ENCODE assay signal across 17 cellular contexts in genomic region chr3:180416111-180416541, GRCh38.
DNase-seq lines count a peak whose midpoint lies in the region; ATAC-seq and TF ChIP-seq lines count a peak whose summit lies in the region.
"Had no signal": no experiment of that assay in that cellular context is flagged by ENCODE, and none has a peak within 500 bp of the region (broad histone marks: within the 10 kb centered on the region; RNA-seq: fewer than 3 reads in every experiment).

No MANE protein-coding gene starts in this region.

- no peak for DNase-seq in GM23248
- DNase-seq in PC-9: peak in 1 of 2 experiments; percentile 39
- no peak for DNase-seq in epithelial cell of prostate (ENCODE audit: low read depth, low spot score)
- DNase-seq in osteoblast (ENCODE audit: insufficient read length, low spot score, missing footprints): no peak
- DNase-seq in neural progenitor cell (ENCODE audit: low spot score): no peak
- no peak for DNase-seq in NOMO-1 (lab: John Stamatoyannopoulos, UW; ENCODE audit: unreplicated experiment in 2 of 2)
- no peak for DNase-seq in NCI-H146 treated with DMSO at 0.1 percent for 48 hours (lab: John Stamatoyannopoulos, UW; ENCODE audit: unreplicated experiment)
- DNase-seq: activated CD4-positive, alpha-beta memory T cell treated with anti-CD3 and anti-CD28 coated beads for 36 hours; dermis blood vessel endothelial cell; DMS79; H9; NCI-H2227 treated with DMSO at 0.1 percent for 48 hours; stimulated activated naive CD4-positive, alpha-beta T cell had no signal

- intact Hi-C loops in PC-9 (cut with micrococcal nuclease; ENCODE audit: unreplicated experiment): loop anchor here (10.0 kb wide), 1 partner anchor 591 kb away; no protein-coding TSS in a partner anchor

- H3K4me1 ChIP-seq in GM23248 (ENCODE audit: insufficient read depth): peaks cover 6% of the 10 kb centered on the region; the same call in 1 of the 2 replicates
- H3K4me1 ChIP-seq in PC-9 (replicated peaks; ENCODE audit: insufficient read depth): 0 out of 2 replicates have a peak, but pooled peaks cover 10% of the 10 kb centered on the region
- H3K4me1 ChIP-seq in osteoblast (ENCODE audit: insufficient read depth, low read length): peaks cover 9% of the 10 kb centered on the region
- peaks cover 15% of the 10 kb centered on the region for H3K4me1 ChIP-seq in neural progenitor cell
- H3K4me1 ChIP-seq: BLaER1, SJSA1 had no signal

- H3K9me3 ChIP-seq in GM23248 (ENCODE audit: low read depth) (no peaks in the 10 kb centered on the region), PC-9 (ENCODE audit: insufficient read depth, low read depth) (peaks cover 9% of the 10 kb centered on the region; the same call in 1 of the 2 replicates), osteoblast (ENCODE audit: low read depth, low read length) (no peaks in the 10 kb centered on the region), neural progenitor cell (ENCODE audit: low read depth) (no peaks in the 10 kb centered on the region)
- H3K9me3 ChIP-seq: BLaER1, SJSA1 had no signal

- 20 to 23% methylated on average over 2 of the region's 2 CpGs for WGBS in GM23248 (ENCODE audit: low coverage in 1 of 2, low lambda C conversion rate in 2 of 2, missing lambda C conversion rate in 2 of 2), 2 experiments

- peaks cover 19% of the 10 kb centered on the region for H3K4me1 Mint-ChIP-seq in neural progenitor cell
- H3K4me1 Mint-ChIP-seq: activated T-helper 17 cell treated with anti-CD3 and anti-CD28 coated beads, Interleukin-2, amount 50 U/mL, for 72 hours had no signal

- H4K20me1 ChIP-seq in GM23248 (ENCODE audit: insufficient read depth) (no peaks in the 10 kb centered on the region), PC-9 (ENCODE audit: insufficient read depth) (no peaks in the 10 kb centered on the region), osteoblast (ENCODE audit: insufficient read depth, low read length) (no peaks in the 10 kb centered on the region), neural progenitor cell (ENCODE audit: low read depth) (no peaks in the 10 kb centered on the region)
- H4K20me1 ChIP-seq: BLaER1 had no signal

- no TSS peak for BruUV-seq in PC-9 (replicated peaks; lab: Mats Ljungman, UMichigan)

- POLR2A ChIA-PET in PC-9 (lab: Charles Lee; ENCODE audit: unreplicated experiment): no interaction called here

- H3K4me3 ChIP-seq in GM23248 (no peak overlapping the region), PC-9 (no peak overlapping the region), osteoblast (ENCODE audit: insufficient read depth, low read length) (no peak overlapping the region), neural progenitor cell (no peak overlapping the region)
- H3K4me3 ChIP-seq: BLaER1, SJSA1 had no signal

- no peaks in the 10 kb centered on the region for H3K9me2 ChIP-seq in GM23248 (ENCODE audit: insufficient read depth)
- no peaks in the 10 kb centered on the region for H3K9me2 ChIP-seq in PC-9 (ENCODE audit: insufficient read depth)

- peaks cover 2% of the 10 kb centered on the region for H3K27me3 Mint-ChIP-seq in neural progenitor cell (ENCODE audit: insufficient read depth, low read depth)
- H3K27me3 Mint-ChIP-seq: activated CD4-positive, alpha-beta memory T cell treated with anti-CD3 and anti-CD28 coated beads for 36 hours had no signal

- H2AFZ ChIP-seq in GM23248 (0 out of 2 replicates have a peak overlapping the region, but pooled peaks have one; percentile 2), PC-9 (peak overlapping the region; percentile 25; the same call in 1 of the 2 replicates), osteoblast (ENCODE audit: low read length) (peak overlapping the region; percentile 47), neural progenitor cell (replicated peaks) (no peak overlapping the region)

- no peak overlapping the region for H3K27ac ChIP-seq in GM23248
- H3K27ac ChIP-seq in PC-9: no peak overlapping the region
- H3K27ac ChIP-seq in epithelial cell of prostate: peak overlapping the region; percentile 82
- no peak overlapping the region for H3K27ac ChIP-seq in osteoblast (ENCODE audit: low read depth, low read length)
- no peak overlapping the region for H3K27ac ChIP-seq in neural progenitor cell
- H3K27ac ChIP-seq: BLaER1, SJSA1 had no signal

- H3F3A ChIP-seq in GM23248 (ENCODE audit: insufficient read depth) (peaks cover 3% of the 10 kb centered on the region; the same call in 1 of the 2 replicates), PC-9 (ENCODE audit: insufficient read depth, low read depth) (no peaks in the 10 kb centered on the region), neural progenitor cell (ENCODE audit: low read depth) (no peaks in the 10 kb centered on the region)

- CTCF ChIA-PET in PC-9 (lab: Charles Lee): no interaction called here

- H3K9me3 Mint-ChIP-seq in neural progenitor cell: no peaks in the 10 kb centered on the region
- H3K9me3 Mint-ChIP-seq: activated CD4-positive, alpha-beta memory T cell treated with anti-CD3 and anti-CD28 coated beads for 36 hours; H9 had no signal

- no peak for ATAC-seq in GM19455 (IDR thresholded peaks at IDR 0.05; ENCODE audit: unreplicated experiment)
- ATAC-seq: activated T-helper 17 cell treated with anti-CD3 and anti-CD28 coated beads, Interleukin-2, amount 50 U/mL, for 72 hours had no signal

- H3K27me3 ChIP-seq in GM23248 (replicated peaks; ENCODE audit: insufficient read depth) (no peaks in the 10 kb centered on the region), PC-9 (ENCODE audit: insufficient read depth, low read depth) (no peaks in the 10 kb centered on the region), osteoblast (ENCODE audit: insufficient read depth, low read length) (no peaks in the 10 kb centered on the region), neural progenitor cell (no peaks in the 10 kb centered on the region)
- H3K27me3 ChIP-seq: BLaER1, SJSA1 had no signal

- H3K4me2 ChIP-seq in GM23248 (ENCODE audit: unreplicated experiment) (no peak overlapping the region), PC-9 (no peak overlapping the region), osteoblast (ENCODE audit: insufficient read depth, low read length) (no peak overlapping the region), neural progenitor cell (no peak overlapping the region)
- H3K4me2 ChIP-seq: BLaER1 had no signal

- in situ Hi-C loops in GM23248 (cut with MboI): no loop called here

- H3K4me3 Mint-ChIP-seq in neural progenitor cell: no peak overlapping the region
- H3K4me3 Mint-ChIP-seq: activated CD4-positive, alpha-beta memory T cell treated with anti-CD3 and anti-CD28 coated beads for 36 hours; activated T-helper 17 cell treated with anti-CD3 and anti-CD28 coated beads, Interleukin-2, amount 50 U/mL, for 72 hours; H9 had no signal

- no peaks in the 10 kb centered on the region for H3K36me3 Mint-ChIP-seq in neural progenitor cell
- H3K36me3 Mint-ChIP-seq: activated CD4-positive, alpha-beta memory T cell treated with anti-CD3 and anti-CD28 coated beads for 36 hours had no signal

- H3K36me3 ChIP-seq in GM23248 (ENCODE audit: low read depth) (no peaks in the 10 kb centered on the region), PC-9 (ENCODE audit: low read depth) (no peaks in the 10 kb centered on the region), osteoblast (ENCODE audit: insufficient read depth, low read length) (no peaks in the 10 kb centered on the region), neural progenitor cell (no peaks in the 10 kb centered on the region)
- H3K36me3 ChIP-seq: BLaER1, SJSA1 had no signal

- H3K27ac Mint-ChIP-seq in neural progenitor cell: no peak overlapping the region
- H3K27ac Mint-ChIP-seq: activated CD4-positive, alpha-beta memory T cell treated with anti-CD3 and anti-CD28 coated beads for 36 hours; activated T-helper 17 cell treated with anti-CD3 and anti-CD28 coated beads, Interleukin-2, amount 50 U/mL, for 72 hours; H9 had no signal

- H3K79me2 ChIP-seq in GM23248 (ENCODE audit: insufficient read depth) (no peaks in the 10 kb centered on the region), PC-9 (ENCODE audit: low read depth) (no peaks in the 10 kb centered on the region), osteoblast (ENCODE audit: insufficient read depth, low read length) (no peaks in the 10 kb centered on the region), neural progenitor cell (ENCODE audit: low read depth) (no peaks in the 10 kb centered on the region)

- TF ChIP-seq CTCF in PC-9 (conservative IDR thresholded peaks at IDR 0.05): no peak
- TF ChIP-seq CTCF in osteoblast (IDR thresholded peaks at IDR 0.05; ENCODE audit: extremely low read depth, low read depth, low read length): no peak
- TF ChIP-seq CTCF in neural progenitor cell (IDR thresholded peaks at IDR 0.05): no peak

- H3K9ac ChIP-seq in GM23248 (no peak overlapping the region), neural progenitor cell (no peak overlapping the region)
- H3K9ac ChIP-seq: BLaER1 had no signal
